ENCODE assay signal across 8 cellular contexts in genomic region chr14:105696393-105696792, GRCh38.
DNase-seq lines count a peak whose midpoint lies in the region; ATAC-seq lines count a peak whose summit lies in the region.
"Not testable (repeated sequence)": the region's sequence is repeated elsewhere in the genome, so short reads cannot be mapped to it uniquely, and the experiment has no call there.

No MANE protein-coding gene starts in this region.

- H3K4me1 Mint-ChIP-seq in activated T-cell treated with anti-CD3 and anti-CD28 coated beads, Interleukin-2, amount 50 U/mL, for 72 hours (ENCODE audit: low read depth) = peaks cover 25% of the 10 kb centered on the region

- ATAC-seq in GM18520 (IDR thresholded peaks at IDR 0.05; ENCODE audit: unreplicated experiment) (peak; percentile 74), GM19372 (IDR thresholded peaks at IDR 0.05; ENCODE audit: low read depth, unreplicated experiment) (peak; percentile 70), GM21528 (IDR thresholded peaks at IDR 0.05; ENCODE audit: low FRiP score, unreplicated experiment) (peak; percentile 62), HG02759 (IDR thresholded peaks at IDR 0.05; ENCODE audit: unreplicated experiment) (peak; percentile 58), HG03064 (IDR thresholded peaks at IDR 0.05; ENCODE audit: low read depth, unreplicated experiment) (peak; percentile 32), HG03442 (IDR thresholded peaks at IDR 0.05; ENCODE audit: unreplicated experiment) (peak; percentile 52)
- ATAC-seq in activated T-cell treated with anti-CD3 and anti-CD28 coated beads, Interleukin-2, amount 50 U/mL, for 72 hours (replicated peaks in 1 of 2) = peak; percentile 57 to 66
- peak; percentile 11 for ATAC-seq in stimulated activated naive CD8-positive, alpha-beta T cell treated with anti-CD3 and anti-CD28 coated beads, Interleukin-15, Interleukin-2, amounts not matched to agents 100 U/mL and 50 U/mL, for 24 hours

- DNase-seq in activated T-cell treated with anti-CD3 and anti-CD28 coated beads, Interleukin-2, amount 50 U/mL, for 72 hours; stimulated activated naive CD8-positive, alpha-beta T cell treated with anti-CD3 and anti-CD28 coated beads, Interleukin-15, Interleukin-2, amounts not matched to agents 100 U/mL and 50 U/mL, for 24 hours: not testable (repeated sequence)

- H3K4me3 Mint-ChIP-seq in activated T-cell treated with anti-CD3 and anti-CD28 coated beads, Interleukin-2, amount 50 U/mL, for 72 hours = not testable (repeated sequence)

- H3K36me3 Mint-ChIP-seq in activated T-cell treated with anti-CD3 and anti-CD28 coated beads, Interleukin-2, amount 50 U/mL, for 72 hours (ENCODE audit: insufficient read depth in 2 of 2) = not testable (repeated sequence)

- H3K9me3 Mint-ChIP-seq in activated T-cell treated with anti-CD3 and anti-CD28 coated beads, Interleukin-2, amount 50 U/mL, for 72 hours = not testable (repeated sequence)

- H3K27ac Mint-ChIP-seq in activated T-cell treated with anti-CD3 and anti-CD28 coated beads, Interleukin-2, amount 50 U/mL, for 72 hours = not testable (repeated sequence)

- peaks cover 20% of the 10 kb centered on the region for H3K27me3 Mint-ChIP-seq in activated T-cell treated with anti-CD3 and anti-CD28 coated beads, Interleukin-2, amount 50 U/mL, for 72 hours (ENCODE audit: low read depth)

Comparison
In these comparisons a context has a peak if more than half of its experiments do, and no peak if none do; other contexts are left out.
1. ATAC-seq: peak in every context shown above with its lines; median percentile 74 in GM18520; 70 in GM19372; 62 in GM21528; 62 in activated T-cell treated with anti-CD3 and anti-CD28 coated beads, Interleukin-2, amount 50 U/mL, for 72 hours; 58 in HG02759; 52 in HG03442; 32 in HG03064; 11 in stimulated activated naive CD8-positive, alpha-beta T cell treated with anti-CD3 and anti-CD28 coated beads, Interleukin-15, Interleukin-2, amounts not matched to agents 100 U/mL and 50 U/mL, for 24 hours.